Comparison of ENCODE assay signal across 8 cellular contexts in genomic region chr4:168710353-168710946, GRCh38.
A peak's percentile ranks its signal among the peaks of the same experiment; 100 is the strongest.
DNase-seq lines count a peak whose midpoint lies in the region; ATAC-seq and TF ChIP-seq lines count a peak whose summit lies in the region.

No MANE protein-coding gene starts in this region.

- H3K27me3 Mint-ChIP-seq in activated naive CD4-positive, alpha-beta T cell treated with anti-CD3 and anti-CD28 coated beads for 36 hours (ENCODE audit: low read depth) = no peaks in the 10 kb centered on the region
- no peaks in the 10 kb centered on the region for H3K27me3 Mint-ChIP-seq in activated T-helper 17 cell treated with anti-CD3 and anti-CD28 coated beads, Interleukin-2, amount 50 U/mL, for 72 hours

- H3K9me3 Mint-ChIP-seq in activated naive CD4-positive, alpha-beta T cell treated with anti-CD3 and anti-CD28 coated beads for 36 hours = no peaks in the 10 kb centered on the region
- H3K9me3 Mint-ChIP-seq in activated T-helper 17 cell treated with anti-CD3 and anti-CD28 coated beads, Interleukin-2, amount 50 U/mL, for 72 hours = no peaks in the 10 kb centered on the region

- peak; percentile 35 for DNase-seq in activated naive CD4-positive, alpha-beta T cell treated with anti-CD3 and anti-CD28 coated beads for 36 hours
- DNase-seq in activated naive CD4-positive, alpha-beta T cell (lab: John Stamatoyannopoulos, UW) = no peak
- DNase-seq in RWPE2 (ENCODE audit: low spot score) (no peak), foreskin melanocyte (peak; percentile 42), psoas muscle (no peak)
- DNase-seq in stimulated activated CD4-positive, alpha-beta T cell treated with anti-CD3 and anti-CD28 coated beads, Interleukin-4, amount 100 ng/mL, for 1 hour = no peak

- H3K9me3 ChIP-seq in RWPE2 (ENCODE audit: severe bottlenecking) (no peaks in the 10 kb centered on the region), psoas muscle (no peaks in the 10 kb centered on the region)

- H3K4me1 ChIP-seq in RWPE2 (ENCODE audit: insufficient read depth, poor library complexity, severe bottlenecking) = peaks cover 5% of the 10 kb centered on the region
- H3K4me1 ChIP-seq in psoas muscle = peaks cover 18% of the 10 kb centered on the region

- H3K36me3 ChIP-seq in RWPE2 (ENCODE audit: low read depth) = peaks cover 4% of the 10 kb centered on the region
- H3K36me3 ChIP-seq in psoas muscle (ENCODE audit: insufficient read depth in 1 of 2, low read depth in 1 of 2) = peaks cover 0 to 14% of the 10 kb centered on the region in 2 donors

- H3K27me3 ChIP-seq in RWPE2 (ENCODE audit: insufficient read depth, poor library complexity, severe bottlenecking) = no peaks in the 10 kb centered on the region
- no peaks in the 10 kb centered on the region for H3K27me3 ChIP-seq in psoas muscle (ENCODE audit: insufficient read depth in 3 of 3, low read length in 2 of 3)

- WGBS in psoas muscle, 3 donors = 44 to 54% (median 45%) methylated on average over 3 of the region's 3 CpGs

- TF ChIP-seq CTCF in RWPE2 (IDR thresholded peaks at IDR 0.05; ENCODE audit: poor library complexity, severe bottlenecking) (peak; percentile 87), psoas muscle (IDR thresholded peaks at IDR 0.05) (peak; percentile 71)

- intact Hi-C loops in activated naive CD4-positive, alpha-beta T cell treated with anti-CD3 and anti-CD28 coated beads for 36 hours (cut with micrococcal nuclease) = loop anchor here (1.0 to 10.0 kb wide), 4 partner anchors 168 to 526 kb away; no protein-coding TSS in a partner anchor
- intact Hi-C loops in psoas muscle (cut with DNase I) = loop anchor here (1.0 to 5.0 kb wide), 4 partner anchors 204 to 562 kb away; partner anchors contain the start of gene SH3RF1 (in 1 of the 2)

- CTCF ChIA-PET in activated naive CD4-positive, alpha-beta T cell treated with anti-CD3 and anti-CD28 coated beads for 36 hours (lab: Charles Lee) = interaction anchor here (0.6 to 1.2 kb wide), 2 partner anchors 11 to 364 kb away, joined by 3 to 4 read pairs; no protein-coding TSS in a partner anchor

- no peaks in the 10 kb centered on the region for H3K36me3 Mint-ChIP-seq in activated naive CD4-positive, alpha-beta T cell treated with anti-CD3 and anti-CD28 coated beads for 36 hours (ENCODE audit: low read depth)
- H3K36me3 Mint-ChIP-seq in activated T-helper 17 cell treated with anti-CD3 and anti-CD28 coated beads, Interleukin-2, amount 50 U/mL, for 72 hours (ENCODE audit: low read depth) = no peaks in the 10 kb centered on the region

- H3K27ac ChIP-seq in RWPE2 (ENCODE audit: poor library complexity, severe bottlenecking) = no peak overlapping the region
- peak overlapping the region; percentile 38 for H3K27ac ChIP-seq in psoas muscle

- no peak overlapping the region for H3K4me3 ChIP-seq in RWPE2 (ENCODE audit: severe bottlenecking)
- no peak overlapping the region for H3K4me3 ChIP-seq in psoas muscle

- no peak overlapping the region for H3K27ac Mint-ChIP-seq in activated naive CD4-positive, alpha-beta T cell treated with anti-CD3 and anti-CD28 coated beads for 36 hours
- H3K27ac Mint-ChIP-seq in activated T-helper 17 cell treated with anti-CD3 and anti-CD28 coated beads, Interleukin-2, amount 50 U/mL, for 72 hours = no peak overlapping the region

- H3K4me1 Mint-ChIP-seq in activated naive CD4-positive, alpha-beta T cell treated with anti-CD3 and anti-CD28 coated beads for 36 hours (ENCODE audit: low read depth) = peaks cover 10% of the 10 kb centered on the region
- no peaks in the 10 kb centered on the region for H3K4me1 Mint-ChIP-seq in activated T-helper 17 cell treated with anti-CD3 and anti-CD28 coated beads, Interleukin-2, amount 50 U/mL, for 72 hours

- H3K4me3 Mint-ChIP-seq in activated naive CD4-positive, alpha-beta T cell treated with anti-CD3 and anti-CD28 coated beads for 36 hours = no peak overlapping the region
- H3K4me3 Mint-ChIP-seq in activated T-helper 17 cell treated with anti-CD3 and anti-CD28 coated beads, Interleukin-2, amount 50 U/mL, for 72 hours = no peak overlapping the region

- peak; percentile 52; the same call in 1 of the 3 replicates for ATAC-seq in RWPE2 (ENCODE audit: low read depth)
- ATAC-seq in psoas muscle = peak; percentile 58 to 89 (median 69)
- no peak for ATAC-seq in HG02884 (IDR thresholded peaks at IDR 0.05; ENCODE audit: unreplicated experiment)
- no peak for ATAC-seq in activated T-helper 17 cell treated with anti-CD3 and anti-CD28 coated beads, Interleukin-2, amount 50 U/mL, for 72 hours (replicated peaks)

Comparison
In these comparisons a context has a peak if more than half of its experiments do, and no peak if none do; other contexts are left out.
1. DNase-seq: peak in activated naive CD4-positive, alpha-beta T cell treated with anti-CD3 and anti-CD28 coated beads for 36 hours (single experiment) and foreskin melanocyte (single experiment); none in activated naive CD4-positive, alpha-beta T cell (0 of 4), RWPE2 (single experiment), psoas muscle (0 of 2) and stimulated activated CD4-positive, alpha-beta T cell treated with anti-CD3 and anti-CD28 coated beads, Interleukin-4, amount 100 ng/mL, for 1 hour (single experiment).
2. ATAC-seq: peak in RWPE2 (single experiment) and psoas muscle (4 of 4); none in HG02884 (single experiment) and activated T-helper 17 cell treated with anti-CD3 and anti-CD28 coated beads, Interleukin-2, amount 50 U/mL, for 72 hours (single experiment).